ENCODE assay signal across 2 cellular contexts in genomic region chr22:20141186-20142077, GRCh38.
A peak's percentile ranks its signal among the peaks of the same experiment; 100 is the strongest.
TF ChIP-seq lines count a peak whose summit lies in the region.

No MANE protein-coding gene starts in this region.

TF ChIP-seq in IMR-90, 13 proteins besides CTCF, POLR2A, EP300 and RAD21:
- TF ChIP-seq BHLHE40 (IDR thresholded peaks at IDR 0.05; ENCODE audit: low read depth, low read length) (peak; percentile 19; the same call in 1 of the 2 replicates), MAFK (IDR thresholded peaks at IDR 0.05; ENCODE audit: low read depth, low read length) (peak; percentile 21; the same call in 1 of the 2 replicates), MXI1 (IDR thresholded peaks at IDR 0.05; ENCODE audit: borderline replicate concordance, low read depth, low read length) (peak; percentile 26; the same call in 1 of the 2 replicates), CEBPB (IDR thresholded peaks at IDR 0.05; ENCODE audit: low read depth, low read length) (peak; percentile 35; the same call in 1 of the 2 replicates), RFX5 (IDR thresholded peaks at IDR 0.05; ENCODE audit: low read depth, low read length) (no peak), FOS (IDR thresholded peaks at IDR 0.05; ENCODE audit: low read depth, low read length) (peak; percentile 37), MAZ (IDR thresholded peaks at IDR 0.05; ENCODE audit: borderline replicate concordance, low read depth, low read length) (peak; percentile 61; the same call in 1 of the 2 replicates), NFE2L2 (IDR thresholded peaks at IDR 0.05; ENCODE audit: low read depth, low read length) (no peak), SMC3 (IDR thresholded peaks at IDR 0.05; ENCODE audit: low read depth, low read length) (no peak), USF2 (IDR thresholded peaks at IDR 0.05; ENCODE audit: low read depth, low read length) (no peak)

TF ChIP-seq in GM23338, 12 proteins besides CTCF, POLR2A, EP300 and RAD21:
- TF ChIP-seq ZNF331 (CRISPR knock-in tag; IDR thresholded peaks at IDR 0.05; ENCODE audit: low read depth) (no peak), CREB1 (CRISPR knock-in tag; IDR thresholded peaks at IDR 0.05; ENCODE audit: low read depth) (no peak), EZH2phosphoT487 (IDR thresholded peaks at IDR 0.05; ENCODE audit: unreplicated experiment) (no peak), REST (IDR thresholded peaks at IDR 0.05; ENCODE audit: unreplicated experiment) (no peak), ZNF462 (CRISPR knock-in tag; IDR thresholded peaks at IDR 0.05) (no peak)
